ENCODE assay signal across 23 cellular contexts in genomic region chr1:25611843-25612242, GRCh38.
"Had no signal": no experiment of that assay in that cellular context is flagged by ENCODE, and none has a peak within 500 bp of the region (broad histone marks: within the 10 kb centered on the region; RNA-seq: fewer than 3 reads in every experiment).

No MANE protein-coding gene starts in this region.

- H3K9me3 Mint-ChIP-seq: activated CD4-positive, alpha-beta T cell treated with anti-CD3 and anti-CD28 coated beads, Interleukin-2, amount 10 ng/mL, durations not matched to agents 7 days and 5 days; activated naive CD4-positive, alpha-beta T cell treated with anti-CD3 and anti-CD28 coated beads, Interleukin-2, amount 10 ng/mL, durations not matched to agents 7 days and 5 days; activated naive CD8-positive, alpha-beta T cell treated with anti-CD3 and anti-CD28 coated beads, Interleukin-2, amount 50 U/mL, for 24 hours; T-helper 2 cell treated with Interferon-gamma antibody and Interleukin-4, amounts not matched to agents 5 μg/mL and 100 μg/mL, for 36 hours had no signal

- H3K27me3 ChIP-seq: Peyer's patch had no signal

- ATAC-seq: activated CD8-positive, alpha-beta T cell treated with anti-CD3 and anti-CD28 coated beads, Interleukin-2, amount 10 ng/mL, durations not matched to agents 7 days and 5 days; activated naive CD8-positive, alpha-beta T cell treated with anti-CD3 and anti-CD28 coated beads, Interleukin-2, amount 50 U/mL, for 24 hours; K562 had no signal

- H3K27ac Mint-ChIP-seq: activated CD4-positive, alpha-beta T cell treated with anti-CD3 and anti-CD28 coated beads, Interleukin-2, amount 10 ng/mL, durations not matched to agents 7 days and 5 days; activated CD8-positive, alpha-beta T cell treated with anti-CD3 and anti-CD28 coated beads, Interleukin-2, amount 10 ng/mL, durations not matched to agents 7 days and 5 days; activated naive CD4-positive, alpha-beta T cell treated with anti-CD3 and anti-CD28 coated beads, Interleukin-2, amount 10 ng/mL, durations not matched to agents 7 days and 5 days; activated naive CD8-positive, alpha-beta T cell; activated naive CD8-positive, alpha-beta T cell treated with anti-CD3 and anti-CD28 coated beads, Interleukin-2, amount 50 U/mL, for 24 hours; T-helper 2 cell treated with Interferon-gamma antibody and Interleukin-4, amounts not matched to agents 5 μg/mL and 100 μg/mL, for 36 hours had no signal

- H3K4me3 ChIP-seq: K562, Peyer's patch had no signal

- H3K4me3 Mint-ChIP-seq: activated CD4-positive, alpha-beta T cell treated with anti-CD3 and anti-CD28 coated beads, Interleukin-2, amount 10 ng/mL, durations not matched to agents 7 days and 5 days; activated CD8-positive, alpha-beta T cell treated with anti-CD3 and anti-CD28 coated beads, Interleukin-2, amount 10 ng/mL, durations not matched to agents 7 days and 5 days; activated naive CD4-positive, alpha-beta T cell treated with anti-CD3 and anti-CD28 coated beads, Interleukin-2, amount 10 ng/mL, durations not matched to agents 7 days and 5 days; activated naive CD8-positive, alpha-beta T cell; activated naive CD8-positive, alpha-beta T cell treated with anti-CD3 and anti-CD28 coated beads, Interleukin-2, amount 50 U/mL, for 24 hours; brain; T-helper 2 cell treated with Interferon-gamma antibody and Interleukin-4, amounts not matched to agents 5 μg/mL and 100 μg/mL, for 36 hours had no signal

- DNase-seq: activated CD4-positive, alpha-beta T cell treated with anti-CD3 and anti-CD28 coated beads, Interleukin-2, amount 10 ng/mL, durations not matched to agents 7 days and 5 days; activated CD4-positive, alpha-beta T cell treated with anti-CD3 and anti-CD28 coated beads, Interleukin-2, amount 50 U/mL, for 48 hours; activated CD8-positive, alpha-beta memory T cell treated with anti-CD3 and anti-CD28 coated beads, Interleukin-2, amount 50 U/mL, for 48 hours; activated CD8-positive, alpha-beta T cell treated with anti-CD3 and anti-CD28 coated beads, Interleukin-2, amount 10 ng/mL, durations not matched to agents 7 days and 5 days; activated effector memory CD4-positive, alpha-beta T cell treated with Interleukin-2 at 50 U/mL for 16 hours; activated naive CD4-positive, alpha-beta T cell treated with anti-CD3 and anti-CD28 coated beads, Interleukin-2, amount 10 ng/mL, durations not matched to agents 7 days and 5 days; activated naive CD8-positive, alpha-beta T cell treated with anti-CD3 and anti-CD28 coated beads, Interleukin-2, amount 50 U/mL, for 24 hours; activated T-cell treated with anti-CD3 and anti-CD28 coated beads, Interleukin-2, amount 50 U/mL, for 48 hours; anterior cingulate cortex; caudate nucleus; NCI-H1105; NCI-H1436; NCI-H1694; NCI-H1930; NCI-H345; NCI-H524 treated with DMSO at 0.1 percent for 48 hours; Peyer's patch; RPMI8226; SIG-M5 had no signal

- H3K36me3 ChIP-seq: Peyer's patch had no signal

- H3K36me3 Mint-ChIP-seq: activated naive CD4-positive, alpha-beta T cell treated with anti-CD3 and anti-CD28 coated beads, Interleukin-2, amount 10 ng/mL, durations not matched to agents 7 days and 5 days; activated naive CD8-positive, alpha-beta T cell; brain had no signal

- H3K27me3 Mint-ChIP-seq: activated naive CD8-positive, alpha-beta T cell had no signal

- H3K9me3 ChIP-seq: Peyer's patch had no signal

- H3K27ac ChIP-seq: Peyer's patch had no signal
